ENCODE assay signal across 9 cellular contexts in the genomic region with DNA sequence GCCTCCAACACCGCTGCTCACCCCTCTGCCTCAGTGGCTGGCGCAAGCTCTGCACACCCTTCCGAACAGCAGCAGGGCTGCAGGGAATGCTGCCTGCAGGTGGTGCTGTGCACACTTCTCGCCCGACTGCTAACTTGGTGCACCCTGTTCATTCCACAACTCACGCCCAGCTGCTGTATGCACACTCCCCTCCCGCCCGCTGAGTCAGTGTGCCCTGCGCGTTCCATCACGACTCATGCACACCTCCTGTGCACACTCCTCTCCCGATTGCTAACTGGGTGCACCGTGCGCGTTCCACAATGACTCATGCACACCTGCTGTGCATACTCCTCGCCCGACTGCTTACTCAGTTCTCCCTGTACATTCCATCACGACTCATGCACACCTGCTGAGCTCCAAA.
DNase-seq lines count a peak whose midpoint lies in the region; ATAC-seq and TF ChIP-seq lines count a peak whose summit lies in the region.
"Had no signal": no experiment of that assay in that cellular context is flagged by ENCODE, and none has a peak within 500 bp of the region (broad histone marks: within the 10 kb centered on the region; RNA-seq: fewer than 3 reads in every experiment).

No MANE protein-coding gene starts in this region.

- peaks cover 12% of the 10 kb centered on the region; the same call in 1 of the 2 replicates for H3K27me3 ChIP-seq in OCI-LY1 (ENCODE audit: insufficient read depth, low read length)
- H3K27me3 ChIP-seq: SJCRH30 had no signal

- ATAC-seq in GM19328 (IDR thresholded peaks at IDR 0.05; ENCODE audit: unreplicated experiment) (peak; percentile 69), HG03432 (IDR thresholded peaks at IDR 0.05; ENCODE audit: unreplicated experiment) (no peak)

- H3K79me2 ChIP-seq in OCI-LY1 (ENCODE audit: insufficient read depth, low read length) = no peaks in the 10 kb centered on the region

- DNase-seq in 8988T (peak; percentile 52), islet precursor cell (peak; percentile 91), NCI-H2227 treated with DMSO at 0.1 percent for 48 hours (lab: John Stamatoyannopoulos, UW) (no peak), NCI-H2107 treated with DMSO at 0.1 percent for 48 hours (lab: John Stamatoyannopoulos, UW; ENCODE audit: unreplicated experiment) (no peak), foreskin melanocyte (no peak)

- H4K20me1 ChIP-seq in OCI-LY1 (ENCODE audit: insufficient read depth, low read length) = no peaks in the 10 kb centered on the region

- no peak overlapping the region for H3K4me3 ChIP-seq in OCI-LY1 (ENCODE audit: low read depth, low read length, poor library complexity, severe bottlenecking)
- H3K4me3 ChIP-seq: SJCRH30 had no signal

- H3K27ac ChIP-seq in OCI-LY1 (ENCODE audit: low read depth, low read length, poor library complexity, severe bottlenecking) = no peak overlapping the region
- H3K27ac ChIP-seq: SJCRH30 had no signal

- peak; percentile 69 for TF ChIP-seq CTCF in OCI-LY1 (IDR thresholded peaks at IDR 0.05; ENCODE audit: low read length)

- H3K9me3 ChIP-seq in OCI-LY1 (ENCODE audit: low read length) = no peaks in the 10 kb centered on the region
- H3K9me3 ChIP-seq: SJCRH30 had no signal

- H3K4me1 ChIP-seq in OCI-LY1 (ENCODE audit: insufficient read depth, low read length, severe bottlenecking) = peaks cover 10% of the 10 kb centered on the region
- H3K4me1 ChIP-seq: SJCRH30 had no signal

- H3K9ac ChIP-seq in OCI-LY1 (ENCODE audit: low read length) = no peak overlapping the region

- H3K36me3 ChIP-seq in OCI-LY1 (ENCODE audit: insufficient read depth, low read length) = no peaks in the 10 kb centered on the region
- H3K36me3 ChIP-seq: SJCRH30 had no signal

- peak overlapping the region; percentile 27; the same call in 1 of the 2 replicates for H3K4me2 ChIP-seq in OCI-LY1 (ENCODE audit: low read length)

- no peaks in the 10 kb centered on the region for H3K9me2 ChIP-seq in OCI-LY1 (ENCODE audit: low read depth, low read length)

- H2AFZ ChIP-seq in OCI-LY1 (ENCODE audit: low read length) = no peak overlapping the region

- no peaks in the 10 kb centered on the region for H3F3A ChIP-seq in OCI-LY1 (ENCODE audit: insufficient read depth, low read length)

Comparison
In these comparisons a context has a peak if more than half of its experiments do, and no peak if none do; other contexts are left out.
1. DNase-seq: peak in 8988T (single experiment) and islet precursor cell (single experiment); none in NCI-H2227 treated with DMSO at 0.1 percent for 48 hours (single experiment), NCI-H2107 treated with DMSO at 0.1 percent for 48 hours (single experiment) and foreskin melanocyte (single experiment).